In genomic region chr12:7639571-7640122, GRCh38 we compare ENCODE assay signal across 12 cellular contexts. TPM values are rescaled to one million over a fixed set of nuclear protein-coding genes. Genes with fewer than 3 reads are reported as not detected.
DNase-seq lines count a peak whose midpoint lies in the region; ATAC-seq and TF ChIP-seq lines count a peak whose summit lies in the region.
"Not testable (repeated sequence)": the region's sequence is repeated elsewhere in the genome, so short reads cannot be mapped to it uniquely, and the experiment has no call there.
"Had no signal": no experiment of that assay in that cellular context is flagged by ENCODE, and none has a peak within 500 bp of the region (broad histone marks: within the 10 kb centered on the region; RNA-seq: fewer than 3 reads in every experiment).

No MANE protein-coding gene starts in this region.

- 42 to 74% methylated on average over 7 to 23 of the region's 41 CpGs for WGBS in upper lobe of left lung, 2 donors

- in situ Hi-C loops in brain microvascular endothelial cell (cut with HindIII; ENCODE audit: low pct_ligation_motif_present, low sequenced_read_pairs), result not testable (repeated sequence)

- H3K9me3 ChIP-seq in CD4-positive, CD25-positive, alpha-beta regulatory T cell (ENCODE audit: control insufficient read depth in 2 of 2, low read length in 2 of 2); upper lobe of left lung: not testable (repeated sequence)

- not testable (repeated sequence) for H3K9me3 Mint-ChIP-seq in CD4-positive, CD25-positive, alpha-beta regulatory T cell; activated CD8-positive, alpha-beta memory T cell treated with anti-CD3 and anti-CD28 coated beads, Interleukin-2, amount 10 ng/mL, durations not matched to agents 7 days and 5 days (ENCODE audit: low read depth); mesothelial cell of epicardium

- peak overlapping the region; percentile 51 for H3K27ac ChIP-seq in CD4-positive, CD25-positive, alpha-beta regulatory T cell (ENCODE audit: insufficient read depth, low read length, poor library complexity, severe bottlenecking)
- H3K27ac ChIP-seq in brain microvascular endothelial cell, upper lobe of left lung: not testable (repeated sequence)
- peak overlapping the region in 7 of 21 experiments; percentile 26 to 73 (median 50) for H3K27ac ChIP-seq in skin epidermis

- not testable (repeated sequence) for DNase-seq in CD4-positive, CD25-positive, alpha-beta regulatory T cell; activated CD8-positive, alpha-beta memory T cell treated with anti-CD3 and anti-CD28 coated beads, Interleukin-2, amount 10 ng/mL, durations not matched to agents 7 days and 5 days; brain microvascular endothelial cell; Right ventricle myocardium superior; mesothelial cell of epicardium (ENCODE audit: low spot score in 2 of 2, unreplicated experiment in 2 of 2)
- DNase-seq in NCI-H82 (lab: John Stamatoyannopoulos, UW) (peak; percentile 21), upper lobe of left lung (peak in 1 of 2 donors; percentile 83)

- not testable (repeated sequence) for H3K36me3 ChIP-seq in CD4-positive, CD25-positive, alpha-beta regulatory T cell (ENCODE audit: control insufficient read depth, insufficient read depth, low read length); brain microvascular endothelial cell (replicated peaks); upper lobe of left lung

- not testable (repeated sequence) for TF ChIP-seq POLR2A in upper lobe of left lung (IDR thresholded peaks at IDR 0.05)

- peak overlapping the region in 2 of 3 donors; percentile 13 to 78 for H3K27ac Mint-ChIP-seq in CD4-positive, CD25-positive, alpha-beta regulatory T cell
- H3K27ac Mint-ChIP-seq in activated CD8-positive, alpha-beta memory T cell treated with anti-CD3 and anti-CD28 coated beads, Interleukin-2, amount 10 ng/mL, durations not matched to agents 7 days and 5 days, result peak overlapping the region; percentile 80
- H3K27ac Mint-ChIP-seq in mesothelial cell of epicardium, result not testable (repeated sequence)

- H3K4me3 Mint-ChIP-seq in CD4-positive, CD25-positive, alpha-beta regulatory T cell, result peak overlapping the region; percentile 84 to 93 (median 90)
- peak overlapping the region; percentile 67 for H3K4me3 Mint-ChIP-seq in activated CD8-positive, alpha-beta memory T cell treated with anti-CD3 and anti-CD28 coated beads, Interleukin-2, amount 10 ng/mL, durations not matched to agents 7 days and 5 days
- peak overlapping the region; percentile 29 for H3K4me3 Mint-ChIP-seq in mesothelial cell of epicardium

- not testable (repeated sequence) for ATAC-seq in CD4-positive, CD25-positive, alpha-beta regulatory T cell (ENCODE audit: low read depth in 2 of 2)
- peak; percentile 8 for ATAC-seq in activated CD8-positive, alpha-beta memory T cell treated with anti-CD3 and anti-CD28 coated beads, Interleukin-2, amount 10 ng/mL, durations not matched to agents 7 days and 5 days
- peak; percentile 6 for ATAC-seq in Right ventricle myocardium superior (ENCODE audit: poor library complexity)
- peak in 1 of 2 donors; percentile 4 for ATAC-seq in upper lobe of left lung (ENCODE audit: low FRiP score in 2 of 2)

- H3K4me3 ChIP-seq in CD4-positive, CD25-positive, alpha-beta regulatory T cell (ENCODE audit: low read depth, low read length), result peak overlapping the region; percentile 51
- peak overlapping the region; percentile 17 for H3K4me3 ChIP-seq in brain microvascular endothelial cell (ENCODE audit: low read depth, low read length)
- peak overlapping the region; percentile 20 to 40 (median 31) for H3K4me3 ChIP-seq in skin epidermis
- peak overlapping the region in 3 of 4 donors; percentile 20 to 43 (median 43) for H3K4me3 ChIP-seq in upper lobe of left lung

- not testable (repeated sequence) for H3K36me3 Mint-ChIP-seq in CD4-positive, CD25-positive, alpha-beta regulatory T cell; activated CD8-positive, alpha-beta memory T cell treated with anti-CD3 and anti-CD28 coated beads, Interleukin-2, amount 10 ng/mL, durations not matched to agents 7 days and 5 days; mesothelial cell of epicardium

- TF ChIP-seq EP300 in upper lobe of left lung (IDR thresholded peaks at IDR 0.05), result not testable (repeated sequence)

- peaks cover 16% of the 10 kb centered on the region for H3K4me1 ChIP-seq in CD4-positive, CD25-positive, alpha-beta regulatory T cell (ENCODE audit: control insufficient read depth, insufficient read depth, low read length, poor library complexity, severe bottlenecking)
- H3K4me1 ChIP-seq in upper lobe of left lung, result peaks cover 0 to 12% (median 6%) of the 10 kb centered on the region in 4 donors

- peaks cover 5 to 40% (median 19%) of the 10 kb centered on the region in 4 donors for H3K4me1 Mint-ChIP-seq in CD4-positive, CD25-positive, alpha-beta regulatory T cell
- peaks cover 25% of the 10 kb centered on the region for H3K4me1 Mint-ChIP-seq in activated CD8-positive, alpha-beta memory T cell treated with anti-CD3 and anti-CD28 coated beads, Interleukin-2, amount 10 ng/mL, durations not matched to agents 7 days and 5 days
- peaks cover 39% of the 10 kb centered on the region for H3K4me1 Mint-ChIP-seq in mesothelial cell of epicardium

- not testable (repeated sequence) for H3K27me3 ChIP-seq in CD4-positive, CD25-positive, alpha-beta regulatory T cell (ENCODE audit: control insufficient read depth, insufficient read depth, low read length); brain microvascular endothelial cell (replicated peaks); upper lobe of left lung

- H3K27me3 Mint-ChIP-seq in CD4-positive, CD25-positive, alpha-beta regulatory T cell, result peaks cover 18% of the 10 kb centered on the region
- peaks cover 20% of the 10 kb centered on the region for H3K27me3 Mint-ChIP-seq in activated CD8-positive, alpha-beta memory T cell treated with anti-CD3 and anti-CD28 coated beads, Interleukin-2, amount 10 ng/mL, durations not matched to agents 7 days and 5 days
- not testable (repeated sequence) for H3K27me3 Mint-ChIP-seq in mesothelial cell of epicardium (ENCODE audit: low read depth)

- not testable (repeated sequence) for TF ChIP-seq CTCF in brain microvascular endothelial cell (IDR thresholded peaks at IDR 0.05; ENCODE audit: low read depth, low read length, missing control alignments); mesothelial cell of epicardium (IDR thresholded peaks at IDR 0.05; ENCODE audit: unreplicated experiment); upper lobe of left lung (IDR thresholded peaks at IDR 0.05)

- intact Hi-C loops in Right ventricle myocardium superior (cut with DNase I), result not testable (repeated sequence)

- CTCF ChIA-PET in activated CD8-positive, alpha-beta memory T cell treated with anti-CD3 and anti-CD28 coated beads, Interleukin-2, amount 10 ng/mL, durations not matched to agents 7 days and 5 days (lab: Charles Lee), result interaction anchor here (1.0 to 3.8 kb wide), 6 partner anchors 10 to 167 kb away, joined by 3 to 27 read pairs (median 4); no protein-coding TSS in a partner anchor

RNA-seq across cellular contexts. Expression of gene APOBEC1, which starts 26.1 kb away (rescaled TPM):
- not detected for total RNA-seq in CD4-positive, CD25-positive, alpha-beta regulatory T cell
- not detected for polyA plus RNA-seq in CD4-positive, CD25-positive, alpha-beta regulatory T cell
- not detected for total RNA-seq in activated CD8-positive, alpha-beta memory T cell treated with anti-CD3 and anti-CD28 coated beads, Interleukin-2, amount 10 ng/mL, durations not matched to agents 7 days and 5 days
- total RNA-seq in Right ventricle myocardium superior (not detected), mesothelial cell of epicardium (not detected in 3 replicates), upper lobe of left lung (not detected)
- total RNA-seq: H9, LHCN-M2, ureter had no signal

RNA-seq across cellular contexts. Expression of gene GDF3, which starts 55.9 kb away (rescaled TPM):
- not detected for total RNA-seq in CD4-positive, CD25-positive, alpha-beta regulatory T cell
- polyA plus RNA-seq in CD4-positive, CD25-positive, alpha-beta regulatory T cell, result not detected
- total RNA-seq in activated CD8-positive, alpha-beta memory T cell treated with anti-CD3 and anti-CD28 coated beads, Interleukin-2, amount 10 ng/mL, durations not matched to agents 7 days and 5 days, result not detected
- total RNA-seq in Right ventricle myocardium superior (not detected), mesothelial cell of epicardium (not detected in 3 replicates), upper lobe of left lung (under 1 TPM in 1 of 6 donors, not detected in 5; 0.20 TPM)
- total RNA-seq: LHCN-M2, mucosa of descending colon, ureter had no signal

Comparison
In these comparisons a context has a peak if more than half of its experiments do, and no peak if none do; other contexts are left out.
1. H3K4me3 Mint-ChIP-seq: peak in every context shown above with its lines; median percentile 90 in CD4-positive, CD25-positive, alpha-beta regulatory T cell; 67 in activated CD8-positive, alpha-beta memory T cell treated with anti-CD3 and anti-CD28 coated beads, Interleukin-2, amount 10 ng/mL, durations not matched to agents 7 days and 5 days; 29 in mesothelial cell of epicardium.